ENCODE assay signal across 17 cellular contexts in genomic region chr1:19599810-19600209, GRCh38. TPM values are rescaled to one million over a fixed set of nuclear protein-coding genes. Genes with fewer than 3 reads are reported as not detected.
DNase-seq lines count a peak whose midpoint lies in the region; ATAC-seq and TF ChIP-seq lines count a peak whose summit lies in the region.
"Had no signal": no experiment of that assay in that cellular context is flagged by ENCODE, and none has a peak within 500 bp of the region (broad histone marks: within the 10 kb centered on the region; RNA-seq: fewer than 3 reads in every experiment).

No MANE protein-coding gene starts in this region.

- no peaks in the 10 kb centered on the region for H3K27me3 Mint-ChIP-seq in activated T-cell treated with anti-CD3 and anti-CD28 coated beads, Interleukin-2, amount 50 U/mL, for 72 hours (ENCODE audit: low read depth)
- H3K27me3 Mint-ChIP-seq in T-helper 17 cell (no peaks in the 10 kb centered on the region), chondrocyte (ENCODE audit: low read depth) (no peaks in the 10 kb centered on the region)
- H3K27me3 Mint-ChIP-seq in central memory CD8-positive, alpha-beta T cell: no peaks in the 10 kb centered on the region
- H3K27me3 Mint-ChIP-seq in stimulated activated memory B cell treated with anti-CD40 and anti-IgM and Interleukin-4, amounts not matched to agents 10 μg/mL and 1 μg/mL and 100 μg/mL, for 72 hours: no peaks in the 10 kb centered on the region
- H3K27me3 Mint-ChIP-seq: dendritic cell treated with granulocyte-macrophage colony-stimulating factor and Interleukin-4, amounts not matched to agents 40 ng/mL and 50 ng/mL, for 4 days had no signal

- ATAC-seq in activated T-cell treated with anti-CD3 and anti-CD28 coated beads, Interleukin-2, amount 50 U/mL, for 72 hours (replicated peaks in 1 of 2): no peak
- ATAC-seq in T-helper 17 cell (no peak), left colon (no peak)
- no peak for ATAC-seq in central memory CD8-positive, alpha-beta T cell (replicated peaks; ENCODE audit: extremely low read depth, poor library complexity, severe bottlenecking)
- no peak for ATAC-seq in stimulated activated memory B cell treated with anti-CD40 and anti-IgM and Interleukin-4, amounts not matched to agents 10 μg/mL and 1 μg/mL and 100 μg/mL, for 72 hours
- ATAC-seq: heart left ventricle, HepG2 had no signal

- H3K9me3 Mint-ChIP-seq in activated T-cell treated with anti-CD3 and anti-CD28 coated beads, Interleukin-2, amount 50 U/mL, for 72 hours: no peaks in the 10 kb centered on the region
- no peaks in the 10 kb centered on the region for H3K9me3 Mint-ChIP-seq in central memory CD8-positive, alpha-beta T cell
- no peaks in the 10 kb centered on the region for H3K9me3 Mint-ChIP-seq in stimulated activated memory B cell treated with anti-CD40 and anti-IgM and Interleukin-4, amounts not matched to agents 10 μg/mL and 1 μg/mL and 100 μg/mL, for 72 hours
- no peaks in the 10 kb centered on the region for H3K9me3 Mint-ChIP-seq in chondrocyte (ENCODE audit: low read depth)
- H3K9me3 Mint-ChIP-seq: dendritic cell treated with granulocyte-macrophage colony-stimulating factor and Interleukin-4, amounts not matched to agents 40 ng/mL and 50 ng/mL, for 4 days had no signal

- peak overlapping the region; percentile 93 for H3K27ac Mint-ChIP-seq in activated T-cell treated with anti-CD3 and anti-CD28 coated beads, Interleukin-2, amount 50 U/mL, for 72 hours
- peak overlapping the region; percentile 99 for H3K27ac Mint-ChIP-seq in T-helper 17 cell
- peak overlapping the region; percentile 80 for H3K27ac Mint-ChIP-seq in central memory CD8-positive, alpha-beta T cell (ENCODE audit: low read depth)
- peak overlapping the region; percentile 17 for H3K27ac Mint-ChIP-seq in stimulated activated memory B cell treated with anti-CD40 and anti-IgM and Interleukin-4, amounts not matched to agents 10 μg/mL and 1 μg/mL and 100 μg/mL, for 72 hours
- H3K27ac Mint-ChIP-seq in chondrocyte (ENCODE audit: unreplicated experiment): no peak overlapping the region
- H3K27ac Mint-ChIP-seq: brain; dendritic cell treated with granulocyte-macrophage colony-stimulating factor and Interleukin-4, amounts not matched to agents 40 ng/mL and 50 ng/mL, for 4 days had no signal

- H3K9me3 ChIP-seq in T-helper 17 cell (ENCODE audit: control insufficient read depth, low read length, poor library complexity, severe bottlenecking): no peaks in the 10 kb centered on the region
- H3K9me3 ChIP-seq: heart left ventricle, neutrophil had no signal

- H3K4me1 Mint-ChIP-seq in activated T-cell treated with anti-CD3 and anti-CD28 coated beads, Interleukin-2, amount 50 U/mL, for 72 hours (ENCODE audit: low read depth): peaks cover 72% of the 10 kb centered on the region
- peaks cover 56% of the 10 kb centered on the region for H3K4me1 Mint-ChIP-seq in T-helper 17 cell
- H3K4me1 Mint-ChIP-seq in central memory CD8-positive, alpha-beta T cell: peaks cover 61% of the 10 kb centered on the region
- peaks cover 55% of the 10 kb centered on the region for H3K4me1 Mint-ChIP-seq in stimulated activated memory B cell treated with anti-CD40 and anti-IgM and Interleukin-4, amounts not matched to agents 10 μg/mL and 1 μg/mL and 100 μg/mL, for 72 hours
- H3K4me1 Mint-ChIP-seq in chondrocyte (ENCODE audit: low read depth): peaks cover 36% of the 10 kb centered on the region

- DNase-seq in activated T-cell treated with anti-CD3 and anti-CD28 coated beads, Interleukin-2, amount 50 U/mL, for 72 hours: no peak
- DNase-seq in activated T-cell treated with anti-CD3 and anti-CD28 coated beads for 4 hours (no peak), T-helper 17 cell (no peak), left colon (no peak), chondrocyte (ENCODE audit: low spot score) (no peak), NCI-H1436 treated with DMSO at 0.1 percent for 48 hours (lab: John Stamatoyannopoulos, UW) (no peak)
- DNase-seq in central memory CD8-positive, alpha-beta T cell (ENCODE audit: low spot score in 2 of 2): no peak
- DNase-seq: activated CD4-positive, CD25-positive, alpha-beta regulatory T cell; COR-L47; heart left ventricle; MV-4-11; NCI-H748 treated with DMSO at 0.1 percent for 48 hours had no signal

- intact Hi-C loops in left colon (cut with DNase I, micrococcal nuclease): no loop called here

- peaks cover 8 to 13% of the 10 kb centered on the region in 2 donors for H3K36me3 Mint-ChIP-seq in activated T-cell treated with anti-CD3 and anti-CD28 coated beads, Interleukin-2, amount 50 U/mL, for 72 hours (ENCODE audit: insufficient read depth in 2 of 2)
- H3K36me3 Mint-ChIP-seq in T-helper 17 cell (ENCODE audit: low read depth) (peaks cover 9% of the 10 kb centered on the region), chondrocyte (ENCODE audit: low read depth) (peaks cover 4% of the 10 kb centered on the region)
- peaks cover 34% of the 10 kb centered on the region for H3K36me3 Mint-ChIP-seq in central memory CD8-positive, alpha-beta T cell (ENCODE audit: insufficient read depth)
- peaks cover 24% of the 10 kb centered on the region for H3K36me3 Mint-ChIP-seq in stimulated activated memory B cell treated with anti-CD40 and anti-IgM and Interleukin-4, amounts not matched to agents 10 μg/mL and 1 μg/mL and 100 μg/mL, for 72 hours

- H3K4me3 Mint-ChIP-seq in activated T-cell treated with anti-CD3 and anti-CD28 coated beads, Interleukin-2, amount 50 U/mL, for 72 hours: peak overlapping the region; percentile 77 to 86
- peak overlapping the region; percentile 73 for H3K4me3 Mint-ChIP-seq in T-helper 17 cell
- H3K4me3 Mint-ChIP-seq in central memory CD8-positive, alpha-beta T cell: peak overlapping the region; percentile 16
- no peak overlapping the region for H3K4me3 Mint-ChIP-seq in stimulated activated memory B cell treated with anti-CD40 and anti-IgM and Interleukin-4, amounts not matched to agents 10 μg/mL and 1 μg/mL and 100 μg/mL, for 72 hours
- H3K4me3 Mint-ChIP-seq in chondrocyte (ENCODE audit: unreplicated experiment): no peak overlapping the region
- H3K4me3 Mint-ChIP-seq: dendritic cell treated with granulocyte-macrophage colony-stimulating factor and Interleukin-4, amounts not matched to agents 40 ng/mL and 50 ng/mL, for 4 days had no signal

- no peak for TF ChIP-seq CTCF in chondrocyte (IDR thresholded peaks at IDR 0.05)

RNA-seq across cellular contexts. Expression of gene NBL1, which starts 44.3 kb away (rescaled TPM):
- 10 to 100 TPM; 22.4 to 51.9 TPM for total RNA-seq in activated T-cell treated with anti-CD3 and anti-CD28 coated beads, Interleukin-2, amount 50 U/mL, for 72 hours
- total RNA-seq in T-helper 17 cell (10 to 100 TPM; 32.0 to 32.3 TPM), left colon (100 to 1,000 TPM; 373 to 391 TPM), chondrocyte (158 to 249 TPM (median 159 TPM) in 3 replicates)

Comparison
In these comparisons a context has a peak if more than half of its experiments do, and no peak if none do; other contexts are left out.
1. H3K4me3 Mint-ChIP-seq: peak in activated T-cell treated with anti-CD3 and anti-CD28 coated beads, Interleukin-2, amount 50 U/mL, for 72 hours (2 of 2), T-helper 17 cell (single experiment) and central memory CD8-positive, alpha-beta T cell (single experiment); none in stimulated activated memory B cell treated with anti-CD40 and anti-IgM and Interleukin-4, amounts not matched to agents 10 μg/mL and 1 μg/mL and 100 μg/mL, for 72 hours (single experiment) and chondrocyte (single experiment).